1 cellular context compared by ENCODE assay signal in the genomic region with DNA sequence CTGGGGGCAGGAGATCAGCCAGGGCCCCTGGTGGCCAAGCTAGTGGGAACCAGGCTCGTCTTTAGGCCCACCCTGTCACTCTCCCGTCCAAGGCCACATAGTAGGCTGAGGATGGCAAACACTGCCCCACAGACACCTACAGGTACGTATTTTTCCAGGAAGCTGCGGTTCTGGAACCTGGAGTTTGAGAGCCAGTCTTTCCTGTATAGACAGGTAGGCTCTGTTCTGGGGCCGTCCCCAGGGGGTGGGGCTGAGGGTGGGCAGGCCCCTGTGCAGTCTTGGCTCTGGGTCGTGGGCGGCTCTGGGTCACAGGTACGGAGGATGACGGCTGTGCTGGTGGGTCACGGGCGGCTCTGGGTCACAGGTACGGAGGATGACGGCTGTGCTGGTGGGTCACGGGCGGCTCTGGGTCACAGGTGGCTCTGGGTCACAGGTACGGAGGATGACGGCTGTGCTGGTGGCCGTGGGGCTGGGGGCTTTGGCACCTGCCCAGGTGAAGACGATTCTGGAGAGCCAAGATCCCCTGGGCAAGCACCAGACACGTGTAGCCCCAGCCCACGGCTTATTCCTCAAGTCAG.
TF ChIP-seq lines count a peak whose summit lies in the region.

No MANE protein-coding gene starts in this region.

TF ChIP-seq in GM23338, 12 proteins besides CTCF, POLR2A, EP300 and RAD21:
- TF ChIP-seq ZNF462 (CRISPR knock-in tag; IDR thresholded peaks at IDR 0.05), result no peak
- no peak for TF ChIP-seq EZH2 (IDR thresholded peaks at IDR 0.05; ENCODE audit: low read depth, unreplicated experiment)
- no peak for TF ChIP-seq ZNF114 (CRISPR knock-in tag; IDR thresholded peaks at IDR 0.05)
- TF ChIP-seq POLR2AphosphoS5 (IDR thresholded peaks at IDR 0.05; ENCODE audit: low read depth), result no peak
- no peak for TF ChIP-seq NANOG (IDR thresholded peaks at IDR 0.05; ENCODE audit: borderline replicate concordance)
- no peak for TF ChIP-seq ZNF331 (CRISPR knock-in tag; IDR thresholded peaks at IDR 0.05; ENCODE audit: low read depth)
- TF ChIP-seq STAT1 (IDR thresholded peaks at IDR 0.05; ENCODE audit: unreplicated experiment), result no peak
- TF ChIP-seq CREB1 (CRISPR knock-in tag; IDR thresholded peaks at IDR 0.05; ENCODE audit: low read depth), result no peak
- TF ChIP-seq JUNB (IDR thresholded peaks at IDR 0.05; ENCODE audit: unreplicated experiment), result no peak
- no peak for TF ChIP-seq ETS1 (IDR thresholded peaks at IDR 0.05)
- TF ChIP-seq EZH2phosphoT487 (IDR thresholded peaks at IDR 0.05; ENCODE audit: unreplicated experiment), result no peak
- TF ChIP-seq, protein P1, sequence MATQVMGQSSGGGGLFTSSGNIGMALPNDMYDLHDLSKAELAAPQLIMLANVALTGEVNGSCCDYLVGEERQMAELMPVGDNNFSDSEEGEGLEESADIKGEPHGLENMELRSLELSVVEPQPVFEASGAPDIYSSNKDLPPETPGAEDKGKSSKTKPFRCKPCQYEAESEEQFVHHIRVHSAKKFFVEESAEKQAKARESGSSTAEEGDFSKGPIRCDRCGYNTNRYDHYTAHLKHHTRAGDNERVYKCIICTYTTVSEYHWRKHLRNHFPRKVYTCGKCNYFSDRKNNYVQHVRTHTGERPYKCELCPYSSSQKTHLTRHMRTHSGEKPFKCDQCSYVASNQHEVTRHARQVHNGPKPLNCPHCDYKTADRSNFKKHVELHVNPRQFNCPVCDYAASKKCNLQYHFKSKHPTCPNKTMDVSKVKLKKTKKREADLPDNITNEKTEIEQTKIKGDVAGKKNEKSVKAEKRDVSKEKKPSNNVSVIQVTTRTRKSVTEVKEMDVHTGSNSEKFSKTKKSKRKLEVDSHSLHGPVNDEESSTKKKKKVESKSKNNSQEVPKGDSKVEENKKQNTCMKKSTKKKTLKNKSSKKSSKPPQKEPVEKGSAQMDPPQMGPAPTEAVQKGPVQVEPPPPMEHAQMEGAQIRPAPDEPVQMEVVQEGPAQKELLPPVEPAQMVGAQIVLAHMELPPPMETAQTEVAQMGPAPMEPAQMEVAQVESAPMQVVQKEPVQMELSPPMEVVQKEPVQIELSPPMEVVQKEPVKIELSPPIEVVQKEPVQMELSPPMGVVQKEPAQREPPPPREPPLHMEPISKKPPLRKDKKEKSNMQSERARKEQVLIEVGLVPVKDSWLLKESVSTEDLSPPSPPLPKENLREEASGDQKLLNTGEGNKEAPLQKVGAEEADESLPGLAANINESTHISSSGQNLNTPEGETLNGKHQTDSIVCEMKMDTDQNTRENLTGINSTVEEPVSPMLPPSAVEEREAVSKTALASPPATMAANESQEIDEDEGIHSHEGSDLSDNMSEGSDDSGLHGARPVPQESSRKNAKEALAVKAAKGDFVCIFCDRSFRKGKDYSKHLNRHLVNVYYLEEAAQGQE (IDR thresholded peaks at IDR 0.05; ENCODE audit: unreplicated experiment), result no peak
TF ChIP-seq in GM23338: peak in this region for 0.
